ENCODE assay signal across 18 cellular contexts in genomic region chr6:21134401-21134800, GRCh38.
"Had no signal": no experiment of that assay in that cellular context is flagged by ENCODE, and none has a peak within 500 bp of the region (broad histone marks: within the 10 kb centered on the region; RNA-seq: fewer than 3 reads in every experiment).

No MANE protein-coding gene starts in this region.

- H3K36me3 ChIP-seq: esophagus muscularis mucosa, gastroesophageal sphincter, pancreas had no signal

- H3K27me3 ChIP-seq: esophagus muscularis mucosa, gastroesophageal sphincter, pancreas had no signal

- H3K27ac ChIP-seq: epithelial cell of prostate, esophagus muscularis mucosa, gastroesophageal sphincter, pancreas had no signal

- H3K9me3 ChIP-seq: esophagus muscularis mucosa, gastroesophageal sphincter, mucosa of descending colon, pancreas had no signal

- H3K27me3 Mint-ChIP-seq: naive thymus-derived CD8-positive, alpha-beta T cell; progenitor cell of endocrine pancreas had no signal

- H3K4me3 ChIP-seq: esophagus muscularis mucosa, gastroesophageal sphincter, mucosa of descending colon, pancreas had no signal

- H3K9me3 Mint-ChIP-seq: naive thymus-derived CD8-positive, alpha-beta T cell had no signal

- H3K4me1 Mint-ChIP-seq: naive thymus-derived CD8-positive, alpha-beta T cell had no signal

- ATAC-seq: gastroesophageal sphincter; mucosa of descending colon; naive thymus-derived CD8-positive, alpha-beta T cell; pancreas; right cardiac atrium had no signal

- H3K4me3 Mint-ChIP-seq: naive thymus-derived CD8-positive, alpha-beta T cell had no signal

- DNase-seq: effector memory CD4-positive, alpha-beta T cell; foreskin fibroblast; kidney glomerular epithelial cell; mammary epithelial cell; mucosa of descending colon; naive thymus-derived CD8-positive, alpha-beta T cell; occipital lobe; pancreas; right cardiac atrium; small intestine; stimulated activated CD4-positive, alpha-beta T cell treated with anti-CD3 and anti-CD28 coated beads, Interleukin-12 subunit alpha, Interleukin-12 subunit beta, amount 100 ng/mL, for 4 hours; stimulated activated naive CD4-positive, alpha-beta T cell treated with Interleukin-2 at 50 U/mL for 16 hours; trophoblast cell had no signal

- FAIRE-seq: islet of Langerhans, pancreas, small intestine had no signal

- H3K4me1 ChIP-seq: pancreas had no signal
